29 cellular contexts compared by ENCODE assay signal in genomic region chr12:102696045-102696444, GRCh38.
"Had no signal": no experiment of that assay in that cellular context is flagged by ENCODE, and none has a peak within 500 bp of the region (broad histone marks: within the 10 kb centered on the region; RNA-seq: fewer than 3 reads in every experiment).

No MANE protein-coding gene starts in this region.

- H3K27ac Mint-ChIP-seq: naive thymus-derived CD4-positive, alpha-beta T cell; natural killer cell; neural progenitor cell; progenitor cell of endocrine pancreas; stimulated activated effector memory CD8-positive, alpha-beta T cell treated with anti-CD3 and anti-CD28 coated beads, Interleukin-12 subunit alpha, Interleukin-12 subunit beta, amount 100 ng/mL, for 72 hours; stimulated activated naive B cell treated with anti-CD40 and anti-IgM and Interleukin-4, amounts not matched to agents 10 μg/mL and 1 μg/mL and 100 μg/mL, for 72 hours; stimulated activated naive CD8-positive, alpha-beta T cell treated with anti-CD3 and anti-CD28 coated beads, Interleukin-15, amount 100 ng/mL, for 72 hours; type B pancreatic cell had no signal

- H3K27me3 ChIP-seq: neural progenitor cell, ovary, suprapubic skin, testis, tibial artery, transverse colon, upper lobe of right lung, uterus had no signal

- H3K79me2 ChIP-seq: parathyroid adenoma had no signal

- ATAC-seq: naive thymus-derived CD4-positive, alpha-beta T cell; natural killer cell; psoas muscle; right cardiac atrium; sciatic nerve; stimulated activated effector memory CD8-positive, alpha-beta T cell treated with anti-CD3 and anti-CD28 coated beads, Interleukin-12 subunit alpha, Interleukin-12 subunit beta, amount 100 ng/mL, for 72 hours; stimulated activated naive B cell treated with anti-CD40 and anti-IgM and Interleukin-4, amounts not matched to agents 10 μg/mL and 1 μg/mL and 100 μg/mL, for 72 hours; stimulated activated naive CD8-positive, alpha-beta T cell treated with anti-CD3 and anti-CD28 coated beads, Interleukin-15, amount 100 ng/mL, for 72 hours; stimulated activated naive CD8-positive, alpha-beta T cell treated with anti-CD3 and anti-CD28 coated beads, Interleukin-15, Interleukin-2, amounts not matched to agents 100 U/mL and 50 U/mL, for 24 hours; upper lobe of right lung had no signal

- H3K36me3 Mint-ChIP-seq: naive thymus-derived CD4-positive, alpha-beta T cell; natural killer cell; neural progenitor cell; stimulated activated effector memory CD8-positive, alpha-beta T cell treated with anti-CD3 and anti-CD28 coated beads, Interleukin-12 subunit alpha, Interleukin-12 subunit beta, amount 100 ng/mL, for 72 hours; stimulated activated naive B cell treated with anti-CD40 and anti-IgM and Interleukin-4, amounts not matched to agents 10 μg/mL and 1 μg/mL and 100 μg/mL, for 72 hours; type B pancreatic cell had no signal

- DNase-seq: naive thymus-derived CD4-positive, alpha-beta T cell; natural killer cell; occipital lobe; ovary; posterior cingulate gyrus; psoas muscle; right cardiac atrium; stimulated activated CD4-positive, alpha-beta T cell treated with anti-CD3 and anti-CD28 coated beads, Interleukin-15, amount 100 ng/mL, for 24 hours; stimulated activated CD4-positive, alpha-beta T cell treated with anti-CD3 and anti-CD28 coated beads, Interleukin-2, amount 100 ng/mL, for 24 hours; stimulated activated CD4-positive, alpha-beta T cell treated with anti-CD3 and anti-CD28 coated beads, Interleukin-2, amount 100 ng/mL, for 48 hours; stimulated activated CD4-positive, alpha-beta T cell treated with anti-CD3 and anti-CD28 coated beads, Interleukin-4, amount 100 ng/mL, for 24 hours; stimulated activated naive B cell treated with anti-CD40 and anti-IgM and Interleukin-4, amounts not matched to agents 10 μg/mL and 1 μg/mL and 100 μg/mL, for 72 hours; stimulated activated naive CD8-positive, alpha-beta T cell treated with anti-CD3 and anti-CD28 coated beads, Interleukin-15, amount 100 ng/mL, for 72 hours; stimulated activated naive CD8-positive, alpha-beta T cell treated with anti-CD3 and anti-CD28 coated beads, Interleukin-15, Interleukin-2, amounts not matched to agents 100 U/mL and 50 U/mL, for 24 hours; substantia nigra; testis; tibial artery; transverse colon; upper lobe of right lung; uterus had no signal

- H3K4me3 Mint-ChIP-seq: naive thymus-derived CD4-positive, alpha-beta T cell; natural killer cell; nephron; neural progenitor cell; stimulated activated effector memory CD8-positive, alpha-beta T cell treated with anti-CD3 and anti-CD28 coated beads, Interleukin-12 subunit alpha, Interleukin-12 subunit beta, amount 100 ng/mL, for 72 hours; stimulated activated naive B cell treated with anti-CD40 and anti-IgM and Interleukin-4, amounts not matched to agents 10 μg/mL and 1 μg/mL and 100 μg/mL, for 72 hours; stimulated activated naive CD8-positive, alpha-beta T cell treated with anti-CD3 and anti-CD28 coated beads, Interleukin-15, amount 100 ng/mL, for 72 hours; type B pancreatic cell had no signal

- H3K9ac ChIP-seq: neural progenitor cell, parathyroid adenoma had no signal

- H3K4me1 ChIP-seq: parathyroid adenoma, psoas muscle, suprapubic skin, testis, tibial artery, transverse colon, upper lobe of right lung, uterus had no signal

- H3K4me2 ChIP-seq: neural progenitor cell had no signal

- H3K27ac ChIP-seq: neural progenitor cell, ovary, parathyroid adenoma, psoas muscle, skin epidermis, suprapubic skin, testis, tibial artery, transverse colon, upper lobe of right lung, uterus had no signal

- H3K36me3 ChIP-seq: neural progenitor cell, ovary, suprapubic skin, tibial artery, transverse colon, upper lobe of right lung, uterus had no signal

- H2AFZ ChIP-seq: neural progenitor cell, parathyroid adenoma had no signal

- H3K9me3 ChIP-seq: ovary, psoas muscle, suprapubic skin, testis, tibial artery, upper lobe of right lung had no signal

- H3K27me3 Mint-ChIP-seq: type B pancreatic cell had no signal

- H3K4me3 ChIP-seq: neural progenitor cell, ovary, psoas muscle, skin epidermis, suprapubic skin, testis, tibial artery, transverse colon, upper lobe of right lung, uterus had no signal

- H3K4me1 Mint-ChIP-seq: naive thymus-derived CD4-positive, alpha-beta T cell; natural killer cell; stimulated activated effector memory CD8-positive, alpha-beta T cell treated with anti-CD3 and anti-CD28 coated beads, Interleukin-12 subunit alpha, Interleukin-12 subunit beta, amount 100 ng/mL, for 72 hours; stimulated activated naive B cell treated with anti-CD40 and anti-IgM and Interleukin-4, amounts not matched to agents 10 μg/mL and 1 μg/mL and 100 μg/mL, for 72 hours; stimulated activated naive CD8-positive, alpha-beta T cell treated with anti-CD3 and anti-CD28 coated beads, Interleukin-15, amount 100 ng/mL, for 72 hours had no signal

- H3K9me3 Mint-ChIP-seq: type B pancreatic cell had no signal
